1 cellular context compared by ENCODE assay signal in genomic region chr1:19049128-19049768, GRCh38.
TF ChIP-seq lines count a peak whose summit lies in the region.

No MANE protein-coding gene starts in this region.

TF ChIP-seq in K562, 482 proteins besides CTCF, POLR2A, EP300 and RAD21 (continued from another document):
- TF ChIP-seq, protein P1, sequence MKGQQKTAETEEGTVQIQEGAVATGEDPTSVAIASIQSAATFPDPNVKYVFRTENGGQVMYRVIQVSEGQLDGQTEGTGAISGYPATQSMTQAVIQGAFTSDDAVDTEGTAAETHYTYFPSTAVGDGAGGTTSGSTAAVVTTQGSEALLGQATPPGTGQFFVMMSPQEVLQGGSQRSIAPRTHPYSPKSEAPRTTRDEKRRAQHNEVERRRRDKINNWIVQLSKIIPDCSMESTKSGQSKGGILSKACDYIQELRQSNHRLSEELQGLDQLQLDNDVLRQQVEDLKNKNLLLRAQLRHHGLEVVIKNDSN (CRISPR knock-in tag; IDR thresholded peaks at IDR 0.05): peak; percentile 35; the same call in 1 of the 2 replicates
- TF ChIP-seq NFIC (IDR thresholded peaks at IDR 0.05) (no peak), CHD4 (IDR thresholded peaks at IDR 0.05; ENCODE audit: insufficient read depth, insufficient replicate concordance, low read depth, low read length, poor library complexity, severe bottlenecking) (no peak), KDM1A (IDR thresholded peaks at IDR 0.05) (peak; percentile 87 to 88)
